In genomic region chr16:67177743-67178699, GRCh38 we compare ENCODE assay signal across 8 cellular contexts. TPM values are rescaled to one million over a fixed set of nuclear protein-coding genes. Genes with fewer than 3 reads are reported as not detected.
DNase-seq lines count a peak whose midpoint lies in the region; ATAC-seq and TF ChIP-seq lines count a peak whose summit lies in the region.

No MANE protein-coding gene starts in this region.

- H3K4me3 Mint-ChIP-seq in GM23338, result peak overlapping the region; percentile 70
- peak overlapping the region; percentile 63 for H3K4me3 Mint-ChIP-seq in activated naive CD4-positive, alpha-beta T cell treated with anti-CD3 and anti-CD28 coated beads, Interleukin-2, amount 10 ng/mL, durations not matched to agents 7 days and 5 days

- H4K20me1 ChIP-seq in GM23338 (replicated peaks; ENCODE audit: insufficient read depth), result peaks cover 9% of the 10 kb centered on the region
- H4K20me1 ChIP-seq in osteoblast (ENCODE audit: insufficient read depth, low read length), result peaks cover 37% of the 10 kb centered on the region

- H3K27ac Mint-ChIP-seq in GM23338, result no peak overlapping the region
- H3K27ac Mint-ChIP-seq in activated naive CD4-positive, alpha-beta T cell treated with anti-CD3 and anti-CD28 coated beads, Interleukin-2, amount 10 ng/mL, durations not matched to agents 7 days and 5 days, result no peak overlapping the region

- H3K4me2 ChIP-seq in GM23338, result peak overlapping the region; percentile 84
- peak overlapping the region; percentile 82 for H3K4me2 ChIP-seq in osteoblast (ENCODE audit: insufficient read depth, low read length)

- WGBS in gastroesophageal sphincter (ENCODE audit: low coverage in 1 of 2), 2 donors, result 0 to 22% methylated on average over 1 to 4 of the region's 73 CpGs

- H3K79me2 ChIP-seq in GM23338 (replicated peaks; ENCODE audit: insufficient read depth), result peaks cover 9% of the 10 kb centered on the region
- H3K79me2 ChIP-seq in osteoblast (ENCODE audit: insufficient read depth, low read length), result peaks cover 8% of the 10 kb centered on the region

- CTCF ChIA-PET in activated naive CD4-positive, alpha-beta T cell treated with anti-CD3 and anti-CD28 coated beads, Interleukin-2, amount 10 ng/mL, durations not matched to agents 7 days and 5 days (lab: Charles Lee), result interaction anchor here (0.7 to 3.5 kb wide), 8 partner anchors 7 to 216 kb away, joined by 3 to 17 read pairs (median 4); partner anchors contain the start of gene CES3

- no peak for TF ChIP-seq CTCF in GM23338 (conservative IDR thresholded peaks at IDR 0.05; ENCODE audit: low read depth in 2 of 2)
- peak in 3 of 4 experiments; percentile 29 to 45 (median 40) for TF ChIP-seq CTCF in gastroesophageal sphincter (IDR thresholded peaks at IDR 0.05)
- no peak for TF ChIP-seq CTCF in osteoblast (IDR thresholded peaks at IDR 0.05; ENCODE audit: extremely low read depth, low read depth, low read length)
- TF ChIP-seq CTCF in GM13977 (IDR thresholded peaks at IDR 0.05; ENCODE audit: extremely low read depth, insufficient read depth, missing control alignments), result no peak

- H2AFZ ChIP-seq in GM23338 (peak overlapping the region; percentile 81), osteoblast (ENCODE audit: low read length) (no peak overlapping the region)

- H3K27me3 Mint-ChIP-seq in GM23338 (ENCODE audit: insufficient read depth, low read depth, poor library complexity), result peaks cover 54% of the 10 kb centered on the region
- H3K27me3 Mint-ChIP-seq in activated naive CD4-positive, alpha-beta T cell treated with anti-CD3 and anti-CD28 coated beads, Interleukin-2, amount 10 ng/mL, durations not matched to agents 7 days and 5 days, result peaks cover 66% of the 10 kb centered on the region

- H3K4me1 Mint-ChIP-seq in GM23338, result peaks cover 23% of the 10 kb centered on the region
- H3K4me1 Mint-ChIP-seq in activated naive CD4-positive, alpha-beta T cell treated with anti-CD3 and anti-CD28 coated beads, Interleukin-2, amount 10 ng/mL, durations not matched to agents 7 days and 5 days, result peaks cover 45% of the 10 kb centered on the region

- H3K27me3 ChIP-seq in GM23338 (ENCODE audit: insufficient read depth) (peaks cover 49% of the 10 kb centered on the region), gastroesophageal sphincter (no peaks in the 10 kb centered on the region), osteoblast (ENCODE audit: insufficient read depth, low read length) (no peaks in the 10 kb centered on the region)

- peak in 1 of 2 donors; percentile 27 for TF ChIP-seq POLR2A in gastroesophageal sphincter (IDR thresholded peaks at IDR 0.05)

- H3K27ac ChIP-seq in GM23338 (ENCODE audit: low read depth), result no peak overlapping the region
- peak overlapping the region in 3 of 4 donors; percentile 56 to 75 (median 74) for H3K27ac ChIP-seq in gastroesophageal sphincter
- no peak overlapping the region for H3K27ac ChIP-seq in osteoblast (ENCODE audit: low read depth, low read length)

- ATAC-seq in GM23338 (peak; percentile 85), gastroesophageal sphincter (peak; percentile 32), GM19455 (IDR thresholded peaks at IDR 0.05; ENCODE audit: unreplicated experiment) (no peak), HG02852 (IDR thresholded peaks at IDR 0.05; ENCODE audit: unreplicated experiment) (no peak)

- H3K4me3 ChIP-seq in GM23338, result peak overlapping the region; percentile 69
- peak overlapping the region; percentile 18 to 53 for H3K4me3 ChIP-seq in gastroesophageal sphincter
- H3K4me3 ChIP-seq in osteoblast (ENCODE audit: insufficient read depth, low read length), result peak overlapping the region; percentile 66

- peaks cover 16% of the 10 kb centered on the region; the same call in 1 of the 2 replicates for H3F3A ChIP-seq in GM23338 (replicated peaks; ENCODE audit: low read depth)

- no peaks in the 10 kb centered on the region for H3K36me3 ChIP-seq in GM23338 (ENCODE audit: insufficient read depth)
- H3K36me3 ChIP-seq in gastroesophageal sphincter, result peaks cover 0 to 17% of the 10 kb centered on the region in 2 donors
- H3K36me3 ChIP-seq in osteoblast (ENCODE audit: insufficient read depth, low read length), result no peaks in the 10 kb centered on the region

- H3K9me3 ChIP-seq in gastroesophageal sphincter, result no peaks in the 10 kb centered on the region
- no peaks in the 10 kb centered on the region for H3K9me3 ChIP-seq in osteoblast (ENCODE audit: low read depth, low read length)

- DNase-seq in GM23338 (ENCODE audit: low spot score) (peak; percentile 98), NCI-H510A treated with DMSO at 0.1 percent for 48 hours (lab: John Stamatoyannopoulos, UW) (peak; percentile 85), osteoblast (ENCODE audit: insufficient read length, low spot score, missing footprints) (peak; percentile 98), GM13977 (ENCODE audit: low spot score) (no peak)
- peak; percentile 82 for DNase-seq in activated naive CD4-positive, alpha-beta T cell treated with anti-CD3 and anti-CD28 coated beads, Interleukin-2, amount 10 ng/mL, durations not matched to agents 7 days and 5 days

- peaks cover 3% of the 10 kb centered on the region; the same call in 2 of the 3 replicates for H3K36me3 Mint-ChIP-seq in GM23338 (ENCODE audit: low read depth)
- peaks cover 15% of the 10 kb centered on the region for H3K36me3 Mint-ChIP-seq in activated naive CD4-positive, alpha-beta T cell treated with anti-CD3 and anti-CD28 coated beads, Interleukin-2, amount 10 ng/mL, durations not matched to agents 7 days and 5 days

- no peaks in the 10 kb centered on the region for H3K9me2 ChIP-seq in GM23338 (ENCODE audit: insufficient read depth)

- no peak for TF ChIP-seq EP300 in gastroesophageal sphincter (IDR thresholded peaks at IDR 0.05)

- H3K9me3 Mint-ChIP-seq in GM23338, result no peaks in the 10 kb centered on the region; the same call in 1 of the 3 replicates
- H3K9me3 Mint-ChIP-seq in activated naive CD4-positive, alpha-beta T cell treated with anti-CD3 and anti-CD28 coated beads, Interleukin-2, amount 10 ng/mL, durations not matched to agents 7 days and 5 days, result no peaks in the 10 kb centered on the region

- in situ Hi-C loops in GM13977 (cut with MboI; ENCODE audit: low pct_unique_long_range_greater_than_20kb, low sequenced_read_pairs, unreplicated experiment), result no loop called here

- peaks cover 24% of the 10 kb centered on the region for H3K4me1 ChIP-seq in GM23338 (ENCODE audit: insufficient read depth)
- peaks cover 2 to 96% (median 25%) of the 10 kb centered on the region in 3 donors for H3K4me1 ChIP-seq in gastroesophageal sphincter
- peaks cover 31% of the 10 kb centered on the region for H3K4me1 ChIP-seq in osteoblast (ENCODE audit: insufficient read depth, low read length)

TF ChIP-seq in GM23338, 12 proteins besides CTCF, POLR2A, EP300 and RAD21 (continues in another document):
- no peak for TF ChIP-seq REST (IDR thresholded peaks at IDR 0.05; ENCODE audit: unreplicated experiment)
- no peak for TF ChIP-seq ZNF114 (CRISPR knock-in tag; IDR thresholded peaks at IDR 0.05)
- TF ChIP-seq CREB1 (CRISPR knock-in tag; IDR thresholded peaks at IDR 0.05; ENCODE audit: low read depth), result peak; percentile 75

RNA-seq across cellular contexts. Expression of gene MATCAP1, which starts 5.7 kb away (rescaled TPM):
- 22.7 and 23.1 TPM in 2 replicates for total RNA-seq in GM23338 (2014; rRNA removed; shearing (Covaris generic))
- polyA plus RNA-seq in GM23338 (2016; fragmentation: Nextera tagmentation; extraction: Ambion mirVana), result 9.5 and 13.3 TPM in 2 replicates
- total RNA-seq in gastroesophageal sphincter (10 to 100 TPM in 2 of 4 donors, 1 to 10 TPM in 2; 6.7 to 37.4 (median 19.2) TPM), osteoblast (3.6 and 4.7 TPM in 2 replicates)

RNA-seq across cellular contexts. Expression of gene NOL3, which starts 7.7 kb away (rescaled TPM):
- total RNA-seq in GM23338 (2014; rRNA removed; shearing (Covaris generic)), result 0.27 and 3.3 TPM in 2 replicates
- 2.7 and 4.0 TPM in 2 replicates for polyA plus RNA-seq in GM23338 (2016; fragmentation: Nextera tagmentation; extraction: Ambion mirVana)
- total RNA-seq in gastroesophageal sphincter (10 to 100 TPM; 23.0 to 78.9 (median 49.9) TPM), osteoblast (9.1 and 10.9 TPM in 2 replicates)

RNA-seq across cellular contexts. Expression of gene EXOC3L1, which starts 11.9 kb away (rescaled TPM):
- total RNA-seq in GM23338 (2014; rRNA removed; shearing (Covaris generic)), result 1.6 and 2.3 TPM in 2 replicates
- 0.92 and 1.1 TPM in 2 replicates for polyA plus RNA-seq in GM23338 (2016; fragmentation: Nextera tagmentation; extraction: Ambion mirVana)
- total RNA-seq in gastroesophageal sphincter (1 to 10 TPM; 1.6 to 6.1 (median 2.6) TPM), osteoblast (not detected in 2 replicates)

RNA-seq across cellular contexts. Expression of gene HSF4, which starts 13.5 kb away (rescaled TPM):
- 1.3 TPM in 1 of 2 replicates, not detected in the other for total RNA-seq in GM23338 (2014; rRNA removed; shearing (Covaris generic))
- 0.19 TPM in 1 of 2 replicates, not detected in the other for polyA plus RNA-seq in GM23338 (2016; fragmentation: Nextera tagmentation; extraction: Ambion mirVana)
- total RNA-seq in gastroesophageal sphincter, result 100 to 1,000 TPM in 1 of 4 donors, 10 to 100 TPM in 2, 1 to 10 TPM in 1; 7.7 to 110 (median 59.4) TPM
- total RNA-seq in osteoblast, result 5.8 and 8.5 TPM in 2 replicates

RNA-seq across cellular contexts. Expression of gene E2F4, which starts 13.9 kb away (rescaled TPM):
- total RNA-seq in GM23338 (2014; rRNA removed; shearing (Covaris generic)), result 135 and 168 TPM in 2 replicates
- polyA plus RNA-seq in GM23338 (2016; fragmentation: Nextera tagmentation; extraction: Ambion mirVana), result 67.0 and 67.2 TPM in 2 replicates
- total RNA-seq in gastroesophageal sphincter (10 to 100 TPM; 55.0 to 89.8 (median 76.2) TPM), osteoblast (51.9 and 56.5 TPM in 2 replicates)

Comparison
In these comparisons a context has a peak if more than half of its experiments do, and no peak if none do; other contexts are left out.
1. ATAC-seq: peak in GM23338 (single experiment) and gastroesophageal sphincter (single experiment); none in GM19455 (single experiment) and HG02852 (single experiment).
2. H3K27ac ChIP-seq: peak in gastroesophageal sphincter (3 of 4); none in GM23338 (single experiment) and osteoblast (single experiment).
3. CTCF ChIP-seq: peak in gastroesophageal sphincter (3 of 4); none in GM23338 (0 of 2), osteoblast (single experiment) and GM13977 (single experiment).
4. Peak in every context shown above with its lines, with median percentiles within 50 percentile points of each other: H3K4me3 ChIP-seq.